8 cellular contexts compared by ENCODE assay signal in the genomic region with DNA sequence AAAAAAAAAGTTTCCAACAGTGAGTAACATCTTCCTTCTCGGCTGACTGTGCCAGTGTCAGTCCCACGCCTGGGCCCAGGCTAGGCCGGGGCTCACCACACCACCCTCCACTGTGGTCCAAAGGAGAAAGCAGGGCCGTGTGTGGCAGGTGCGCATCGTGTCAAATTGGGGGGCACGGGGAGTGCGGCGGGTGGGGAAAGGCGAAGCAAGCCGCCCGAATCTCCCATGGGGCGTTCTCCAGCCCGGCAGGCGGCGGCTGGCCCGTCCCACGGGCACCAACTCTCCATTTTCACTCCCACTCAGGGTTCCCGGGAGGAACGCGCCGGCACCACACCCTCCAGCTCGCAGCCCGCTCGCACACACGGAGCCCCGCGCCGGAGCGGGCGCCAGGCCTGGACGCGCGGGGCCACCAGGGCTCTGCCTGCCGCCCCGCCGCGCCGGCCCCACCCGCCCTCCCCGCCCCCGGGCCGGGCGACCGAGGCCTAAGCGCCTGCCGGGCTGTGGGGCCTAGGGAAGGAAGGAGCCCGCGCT. TPM values are rescaled to one million over a fixed set of nuclear protein-coding genes. Genes with fewer than 3 reads are reported as not detected.
DNase-seq lines count a peak whose midpoint lies in the region; ATAC-seq, FAIRE-seq and TF ChIP-seq lines count a peak whose summit lies in the region.

No MANE protein-coding gene starts in this region.

- H3K27ac ChIP-seq in brain microvascular endothelial cell, result peak overlapping the region; percentile 85
- H3K27ac ChIP-seq in kidney (ENCODE audit: low read depth in 2 of 2, low read length in 2 of 2), result peak overlapping the region; percentile 92 to 99

- in situ Hi-C loops in brain microvascular endothelial cell (cut with HindIII; ENCODE audit: low pct_ligation_motif_present, low sequenced_read_pairs), result no loop called here

- H3K4me3 ChIP-seq in brain microvascular endothelial cell (ENCODE audit: low read depth, low read length), result peak overlapping the region; percentile 77
- H3K4me3 ChIP-seq in kidney (ENCODE audit: low read length in 2 of 2), result peak overlapping the region; percentile 67 to 71

- DNase-seq in DMS53 (lab: John Stamatoyannopoulos, UW), result peak; percentile 91
- DNase-seq in DMS53 treated with DMSO at 0.1 percent for 48 hours (lab: John Stamatoyannopoulos, UW; ENCODE audit: unreplicated experiment), result no peak
- peak; percentile 15 for DNase-seq in T-helper 9 cell
- DNase-seq in brain microvascular endothelial cell, result peak; percentile 28
- DNase-seq in kidney, result peak; percentile 85
- peak; percentile 28 to 29 for DNase-seq in stimulated activated CD4-positive, alpha-beta T cell treated with anti-CD3 and anti-CD28 coated beads, Interleukin-1b, Interleukin-23, amount 100 ng/mL, for 1 hour (ENCODE audit: low read depth in 2 of 2)
- no peak for DNase-seq in cortex of kidney (lab: John Stamatoyannopoulos, UW)

- ATAC-seq in HG03108 (IDR thresholded peaks at IDR 0.05; ENCODE audit: unreplicated experiment), result peak; percentile 10

- intact Hi-C loops in kidney (cut with DNase I), result no loop called here

- peak overlapping the region; percentile 54 to 80 for H3K9ac ChIP-seq in kidney (ENCODE audit: low read length in 2 of 2)

- FAIRE-seq in kidney (lab: Jason Lieb, UNC), result no peak

- peaks cover 0 to 9% of the 10 kb centered on the region in 2 donors for H3K4me1 ChIP-seq in kidney (ENCODE audit: control insufficient read depth in 1 of 2, insufficient read depth in 1 of 2, low read depth in 1 of 2, low read length in 2 of 2)

- H3K36me3 ChIP-seq in brain microvascular endothelial cell (replicated peaks) (no peaks in the 10 kb centered on the region), kidney (ENCODE audit: control insufficient read depth in 1 of 2, insufficient read depth in 2 of 2, low read length in 2 of 2) (no peaks in the 10 kb centered on the region)

- H3K27me3 ChIP-seq in brain microvascular endothelial cell (replicated peaks), result no peaks in the 10 kb centered on the region

- no peaks in the 10 kb centered on the region for H3K9me3 ChIP-seq in kidney (ENCODE audit: control insufficient read depth in 1 of 2, low read length in 2 of 2)

- TF ChIP-seq CTCF in brain microvascular endothelial cell (IDR thresholded peaks at IDR 0.05; ENCODE audit: low read depth, low read length, missing control alignments) (no peak), kidney (IDR thresholded peaks at IDR 0.05; ENCODE audit: borderline replicate concordance, extremely low read depth, insufficient read depth) (no peak)

RNA-seq across cellular contexts. Expression of a gene that starts 0.6 kb away (rescaled TPM):
- 30.2 TPM for total RNA-seq in kidney
- polyA plus RNA-seq in kidney (ENCODE audit: insufficient read depth, low read depth, low replicate concordance), result 2.5 TPM

Comparison
In these comparisons a context has a peak if more than half of its experiments do, and no peak if none do; other contexts are left out.
1. DNase-seq: peak in DMS53 (single experiment), T-helper 9 cell (single experiment), brain microvascular endothelial cell (single experiment), kidney (single experiment) and stimulated activated CD4-positive, alpha-beta T cell treated with anti-CD3 and anti-CD28 coated beads, Interleukin-1b, Interleukin-23, amount 100 ng/mL, for 1 hour (2 of 2); none in DMS53 treated with DMSO at 0.1 percent for 48 hours (single experiment) and cortex of kidney (single experiment).